Comparison of ENCODE assay signal across 12 cellular contexts in the genomic region with DNA sequence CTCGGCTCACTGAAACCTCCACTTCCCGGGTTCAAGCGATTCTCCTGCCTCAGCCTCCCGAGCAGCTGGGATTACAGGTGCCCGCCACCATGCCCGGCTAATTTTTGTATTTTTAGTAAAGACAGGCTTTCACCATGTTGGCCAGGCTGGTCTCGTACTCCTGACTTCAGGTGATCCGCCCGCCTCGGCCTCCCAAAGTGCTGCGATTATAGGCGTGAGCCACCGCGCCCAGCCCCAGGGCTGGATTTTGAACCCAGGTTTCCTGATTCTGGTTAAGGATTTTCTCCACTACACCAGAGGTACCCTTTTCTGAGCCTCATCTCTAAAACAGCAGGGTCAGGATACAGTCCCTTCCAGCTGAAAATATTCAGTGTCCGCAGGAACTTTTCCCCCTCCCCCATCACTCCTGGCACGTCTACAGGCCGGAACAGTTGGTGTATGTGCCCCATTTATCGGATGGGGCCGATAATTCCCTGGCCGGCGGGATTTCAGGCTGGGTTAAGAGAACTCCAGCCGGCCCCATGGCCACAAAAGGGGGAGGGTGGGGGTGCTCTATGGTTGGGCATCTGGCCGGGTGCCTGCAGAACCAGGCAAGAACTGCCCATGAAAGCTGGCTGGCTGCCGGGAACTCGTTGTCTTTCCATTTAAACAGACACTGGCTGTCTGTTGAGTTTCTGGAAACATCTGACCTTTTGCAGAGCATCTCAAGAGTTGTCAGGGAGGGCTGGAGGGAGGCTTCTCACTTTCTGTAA. TPM values are rescaled to one million over a fixed set of nuclear protein-coding genes. Genes with fewer than 3 reads are reported as not detected.
DNase-seq lines count a peak whose midpoint lies in the region; ATAC-seq, FAIRE-seq and TF ChIP-seq lines count a peak whose summit lies in the region.
"Had no signal": no experiment of that assay in that cellular context is flagged by ENCODE, and none has a peak within 500 bp of the region (broad histone marks: within the 10 kb centered on the region; RNA-seq: fewer than 3 reads in every experiment).

No MANE protein-coding gene starts in this region.

- DNase-seq in COLO829 (ENCODE audit: low spot score): peak; percentile 76
- DNase-seq in WERI-Rb-1: peak; percentile 73
- DNase-seq in Right ventricle myocardium superior: peak; percentile 94
- peak; percentile 78 to 92 (median 83) for DNase-seq in pancreas
- DNase-seq in immature natural killer cell: no peak
- DNase-seq in SKM-1 treated with dmso at 0.1 percent for 144 hours (lab: John Stamatoyannopoulos, UW; ENCODE audit: unreplicated experiment): no peak
- DNase-seq: activated CD4-positive, alpha-beta T cell treated with anti-CD3 and anti-CD28 coated beads for 4 hours; CD4-positive, CD25-positive, alpha-beta regulatory T cell; erythroblast; MM.1S had no signal

- H3K27me3 ChIP-seq in WERI-Rb-1 (ENCODE audit: insufficient read depth, low read depth, severe bottlenecking): no peaks in the 10 kb centered on the region
- no peaks in the 10 kb centered on the region for H3K27me3 ChIP-seq in pancreas

- FAIRE-seq in pancreas (lab: Jason Lieb, UNC): no peak

- no peak for TF ChIP-seq CTCF in WERI-Rb-1 (IDR thresholded peaks at IDR 0.05; ENCODE audit: low read depth, low read length)
- TF ChIP-seq CTCF in pancreas (IDR thresholded peaks at IDR 0.05): no peak

- ATAC-seq in Right ventricle myocardium superior (ENCODE audit: poor library complexity) (peak; percentile 88), pancreas (peak; percentile 81 to 86 (median 84)), HG03460 (IDR thresholded peaks at IDR 0.05; ENCODE audit: unreplicated experiment) (no peak), HG03521 (IDR thresholded peaks at IDR 0.05; ENCODE audit: unreplicated experiment) (no peak)

- 55 to 58% methylated on average over 25 of the region's 25 CpGs for WGBS in pancreas, 2 donors

- H3K4me1 ChIP-seq in pancreas: peaks cover 11 to 20% (median 16%) of the 10 kb centered on the region in 3 donors

- H3K4me3 Mint-ChIP-seq in immature natural killer cell: no peak overlapping the region
- H3K4me3 Mint-ChIP-seq: CD4-positive, CD25-positive, alpha-beta regulatory T cell had no signal

- H3K9me3 ChIP-seq in WERI-Rb-1 (ENCODE audit: severe bottlenecking) (peaks cover 4% of the 10 kb centered on the region), pancreas (no peaks in the 10 kb centered on the region)

- intact Hi-C loops in Right ventricle myocardium superior (cut with DNase I): no loop called here
- intact Hi-C loops in pancreas (cut with DNase I): no loop called here

- H3K9me3 Mint-ChIP-seq in immature natural killer cell: no peaks in the 10 kb centered on the region

- H3K27ac ChIP-seq in WERI-Rb-1: peak overlapping the region; percentile 93
- peak overlapping the region; percentile 6 to 79 (median 62) for H3K27ac ChIP-seq in pancreas

- H3K4me3 ChIP-seq in WERI-Rb-1 (ENCODE audit: low read depth, low read length) (no peak overlapping the region), pancreas (no peak overlapping the region)

- H3K27me3 Mint-ChIP-seq in immature natural killer cell (ENCODE audit: low read depth in 3 of 3): peaks cover 0 to 2% (median 0%) of the 10 kb centered on the region in 3 donors

- H3K36me3 Mint-ChIP-seq in immature natural killer cell: no peaks in the 10 kb centered on the region

- no peak overlapping the region for H3K27ac Mint-ChIP-seq in immature natural killer cell

- H3K36me3 ChIP-seq in WERI-Rb-1 (no peaks in the 10 kb centered on the region), pancreas (no peaks in the 10 kb centered on the region)

- peaks cover 12% of the 10 kb centered on the region in 2 donors for H3K4me1 Mint-ChIP-seq in immature natural killer cell

RNA-seq across cellular contexts. Expression of gene SEMA4B, which starts 26.8 kb away (rescaled TPM):
- total RNA-seq in Right ventricle myocardium superior: 24.6 TPM
- total RNA-seq in pancreas: 10 to 100 TPM; 33.1 to 63.9 (median 38.4) TPM
- 10 to 100 TPM; 32.5 to 39.3 TPM for polyA plus RNA-seq in pancreas
- polyA plus RNA-seq in immature natural killer cell: 10 to 100 TPM in 2 of 3 donors, 1 to 10 TPM in 1; 3.3 to 12.1 (median 11.4) TPM

RNA-seq across cellular contexts. Expression of gene CIB1, which starts 59.4 kb away (rescaled TPM):
- total RNA-seq in Right ventricle myocardium superior (71.6 TPM), pancreas (10 to 100 TPM; 70.4 to 88.6 (median 79.3) TPM)
- polyA plus RNA-seq in pancreas (100 to 1,000 TPM; 153 to 162 TPM), immature natural killer cell (100 to 1,000 TPM; 219 to 304 (median 265) TPM)

RNA-seq across cellular contexts. Expression of gene GDPGP1, which starts 59.7 kb away (rescaled TPM):
- 9.1 TPM for total RNA-seq in Right ventricle myocardium superior
- 1 to 10 TPM; 2.6 to 7.0 (median 4.4) TPM for total RNA-seq in pancreas
- 1 to 10 TPM; 2.0 to 3.3 TPM for polyA plus RNA-seq in pancreas
- polyA plus RNA-seq in immature natural killer cell: 1 to 10 TPM in 2 of 3 donors, under 1 TPM in 1; 0.82 to 5.9 (median 1.4) TPM

Comparison
In these comparisons a context has a peak if more than half of its experiments do, and no peak if none do; other contexts are left out.
1. DNase-seq: peak in COLO829 (single experiment), WERI-Rb-1 (single experiment), Right ventricle myocardium superior (single experiment) and pancreas (6 of 6); none in immature natural killer cell (0 of 3) and SKM-1 treated with dmso at 0.1 percent for 144 hours (single experiment).
2. ATAC-seq: peak in Right ventricle myocardium superior (single experiment) and pancreas (4 of 4); none in HG03460 (single experiment) and HG03521 (single experiment).